8 cellular contexts compared by ENCODE assay signal in genomic region chr7:108016841-108017775, GRCh38. TPM values are rescaled to one million over a fixed set of nuclear protein-coding genes. Genes with fewer than 3 reads are reported as not detected.
DNase-seq lines count a peak whose midpoint lies in the region; ATAC-seq, FAIRE-seq and TF ChIP-seq lines count a peak whose summit lies in the region.

No MANE protein-coding gene starts in this region.

- no peak overlapping the region for H3K4me3 Mint-ChIP-seq in activated T-helper 2 cell treated with anti-CD3 and anti-CD28 coated beads, Interferon-gamma antibody, Interleukin-2, Interleukin-4, amounts not matched to agents 10 μg/mL and 5 μg/mL and 100 μg/mL, durations not matched to agents 14 hours and 24 hours and 36 hours (ENCODE audit: low read depth)

- no peak overlapping the region for H3K4me3 ChIP-seq in HEK293 (ENCODE audit: low read depth, low read length)

- ATAC-seq in GM19467 (IDR thresholded peaks at IDR 0.05; ENCODE audit: unreplicated experiment) = no peak

- intact Hi-C loops in activated T-helper 2 cell treated with anti-CD3 and anti-CD28 coated beads, Interferon-gamma antibody, Interleukin-2, Interleukin-4, amounts not matched to agents 10 μg/mL and 5 μg/mL and 100 μg/mL, durations not matched to agents 14 hours and 24 hours and 36 hours (cut with micrococcal nuclease) = no loop called here

- no peaks in the 10 kb centered on the region for H3K4me1 Mint-ChIP-seq in activated T-helper 2 cell treated with anti-CD3 and anti-CD28 coated beads, Interferon-gamma antibody, Interleukin-2, Interleukin-4, amounts not matched to agents 10 μg/mL and 5 μg/mL and 100 μg/mL, durations not matched to agents 14 hours and 24 hours and 36 hours (ENCODE audit: low read depth)

- H3K27me3 Mint-ChIP-seq in activated T-helper 2 cell treated with anti-CD3 and anti-CD28 coated beads, Interferon-gamma antibody, Interleukin-2, Interleukin-4, amounts not matched to agents 10 μg/mL and 5 μg/mL and 100 μg/mL, durations not matched to agents 14 hours and 24 hours and 36 hours (ENCODE audit: low read depth) = peaks cover 16% of the 10 kb centered on the region

- no peaks in the 10 kb centered on the region for H3K36me3 Mint-ChIP-seq in activated T-helper 2 cell treated with anti-CD3 and anti-CD28 coated beads, Interferon-gamma antibody, Interleukin-2, Interleukin-4, amounts not matched to agents 10 μg/mL and 5 μg/mL and 100 μg/mL, durations not matched to agents 14 hours and 24 hours and 36 hours (ENCODE audit: low read depth)

- no peaks in the 10 kb centered on the region for H3K36me3 ChIP-seq in HEK293 (ENCODE audit: control insufficient read depth in 2 of 2, insufficient read depth in 1 of 2, low read length in 2 of 2)

- H3K27ac ChIP-seq in HEK293 (ENCODE audit: extremely low read depth, low read depth, low read length) = peak overlapping the region; percentile 47

- no peaks in the 10 kb centered on the region for H3K9me3 ChIP-seq in HEK293 (ENCODE audit: control insufficient read depth, insufficient read depth, low read depth, low read length)

- no peak for FAIRE-seq in urothelium cell line (lab: Jason Lieb, UNC)
- no peak for FAIRE-seq in frontal cortex (lab: Jason Lieb, UNC)

- DNase-seq in D341Med (ENCODE audit: low spot score) (peak; percentile 54), RKO (ENCODE audit: low spot score) (peak; percentile 82), glomerular visceral epithelial cell (ENCODE audit: extremely low spot score) (peak; percentile 58), urothelium cell line (ENCODE audit: low spot score) (peak; percentile 61), frontal cortex (ENCODE audit: low spot score in 2 of 2) (no peak)
- DNase-seq in activated T-helper 2 cell treated with anti-CD3 and anti-CD28 coated beads, Interferon-gamma antibody, Interleukin-2, Interleukin-4, amounts not matched to agents 10 μg/mL and 5 μg/mL and 100 μg/mL, durations not matched to agents 14 hours and 24 hours and 36 hours (ENCODE audit: low spot score) = no peak

- CTCF ChIA-PET in HEK293 (lab: Yijun Ruan, JAX) = interaction anchor here (0.6 to 2.0 kb wide), 18 partner anchors 10 to 554 kb away, joined by 3 to 10 read pairs (median 4); no protein-coding TSS in a partner anchor

- no peaks in the 10 kb centered on the region for H3K9me3 Mint-ChIP-seq in activated T-helper 2 cell treated with anti-CD3 and anti-CD28 coated beads, Interferon-gamma antibody, Interleukin-2, Interleukin-4, amounts not matched to agents 10 μg/mL and 5 μg/mL and 100 μg/mL, durations not matched to agents 14 hours and 24 hours and 36 hours

- H3K4me1 ChIP-seq in HEK293 (ENCODE audit: control insufficient read depth, insufficient read depth, low read length) = peaks cover 24% of the 10 kb centered on the region

- POLR2A ChIA-PET in HEK293 (lab: Yijun Ruan, JAX) = interaction anchor here (1.0 to 3.8 kb wide), 2 partner anchors 12 to 15 kb away, joined by 4 to 18 read pairs; partner anchors contain the start of gene LAMB1

- no peak for TF ChIP-seq CTCF in HEK293 (tag by site-specific recombination; IDR thresholded peaks at IDR 0.05)

- H3K27ac Mint-ChIP-seq in activated T-helper 2 cell treated with anti-CD3 and anti-CD28 coated beads, Interferon-gamma antibody, Interleukin-2, Interleukin-4, amounts not matched to agents 10 μg/mL and 5 μg/mL and 100 μg/mL, durations not matched to agents 14 hours and 24 hours and 36 hours = no peak overlapping the region

TF ChIP-seq in HEK293, 187 proteins besides CTCF, POLR2A, EP300 and RAD21 (continues in another document):
- TF ChIP-seq SP3 (tag by site-specific recombination; IDR thresholded peaks at IDR 0.05) = no peak
- no peak for TF ChIP-seq ZNF530 (tag by site-specific recombination; IDR thresholded peaks at IDR 0.05; ENCODE audit: low read depth)
- no peak for TF ChIP-seq ZNF239 (tag by site-specific recombination; IDR thresholded peaks at IDR 0.05)
- TF ChIP-seq ZNF529 (tag by site-specific recombination; IDR thresholded peaks at IDR 0.05; ENCODE audit: insufficient replicate concordance) = no peak
- TF ChIP-seq ZNF548 (tag by site-specific recombination; IDR thresholded peaks at IDR 0.05) = no peak
- TF ChIP-seq ELK4 (IDR thresholded peaks at IDR 0.05; ENCODE audit: borderline replicate concordance, low read depth, low read length) = no peak
- TF ChIP-seq SP7 (tag by site-specific recombination; IDR thresholded peaks at IDR 0.05) = peak; percentile 60; the same call in 1 of the 2 replicates
- TF ChIP-seq ZNF311 (tag by site-specific recombination; IDR thresholded peaks at IDR 0.05; ENCODE audit: borderline replicate concordance) = no peak
- no peak for TF ChIP-seq ZNF785 (tag by site-specific recombination; IDR thresholded peaks at IDR 0.05)
- no peak for TF ChIP-seq ZNF449 (tag by site-specific recombination; IDR thresholded peaks at IDR 0.05)
- TF ChIP-seq INSM2 (tag by site-specific recombination; IDR thresholded peaks at IDR 0.05) = no peak
- no peak for TF ChIP-seq ZNF629 (tag by site-specific recombination; IDR thresholded peaks at IDR 0.05)
- TF ChIP-seq ZNF776 (tag by site-specific recombination; IDR thresholded peaks at IDR 0.05; ENCODE audit: borderline replicate concordance) = no peak
- TF ChIP-seq, protein P1, sequence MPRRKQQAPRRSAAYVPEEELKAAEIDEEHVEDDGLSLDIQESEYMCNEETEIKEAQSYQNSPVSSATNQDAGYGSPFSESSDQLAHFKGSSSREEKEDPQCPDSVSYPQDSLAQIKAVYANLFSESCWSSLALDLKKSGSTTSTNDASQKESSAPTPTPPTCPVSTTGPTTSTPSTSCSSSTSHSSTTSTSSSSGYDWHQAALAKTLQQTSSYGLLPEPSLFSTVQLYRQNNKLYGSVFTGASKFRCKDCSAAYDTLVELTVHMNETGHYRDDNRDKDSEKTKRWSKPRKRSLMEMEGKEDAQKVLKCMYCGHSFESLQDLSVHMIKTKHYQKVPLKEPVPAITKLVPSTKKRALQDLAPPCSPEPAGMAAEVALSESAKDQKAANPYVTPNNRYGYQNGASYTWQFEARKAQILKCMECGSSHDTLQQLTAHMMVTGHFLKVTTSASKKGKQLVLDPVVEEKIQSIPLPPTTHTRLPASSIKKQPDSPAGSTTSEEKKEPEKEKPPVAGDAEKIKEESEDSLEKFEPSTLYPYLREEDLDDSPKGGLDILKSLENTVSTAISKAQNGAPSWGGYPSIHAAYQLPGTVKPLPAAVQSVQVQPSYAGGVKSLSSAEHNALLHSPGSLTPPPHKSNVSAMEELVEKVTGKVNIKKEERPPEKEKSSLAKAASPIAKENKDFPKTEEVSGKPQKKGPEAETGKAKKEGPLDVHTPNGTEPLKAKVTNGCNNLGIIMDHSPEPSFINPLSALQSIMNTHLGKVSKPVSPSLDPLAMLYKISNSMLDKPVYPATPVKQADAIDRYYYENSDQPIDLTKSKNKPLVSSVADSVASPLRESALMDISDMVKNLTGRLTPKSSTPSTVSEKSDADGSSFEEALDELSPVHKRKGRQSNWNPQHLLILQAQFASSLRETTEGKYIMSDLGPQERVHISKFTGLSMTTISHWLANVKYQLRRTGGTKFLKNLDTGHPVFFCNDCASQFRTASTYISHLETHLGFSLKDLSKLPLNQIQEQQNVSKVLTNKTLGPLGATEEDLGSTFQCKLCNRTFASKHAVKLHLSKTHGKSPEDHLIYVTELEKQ (tag by site-specific recombination; IDR thresholded peaks at IDR 0.05; ENCODE audit: borderline replicate concordance) = no peak
- TF ChIP-seq OVOL3 (tag by site-specific recombination; IDR thresholded peaks at IDR 0.05) = no peak

RNA-seq across cellular contexts. Expression of gene LAMB1, which starts 14.1 kb away (rescaled TPM):
- 30.2 TPM for total RNA-seq in frontal cortex
- total RNA-seq in activated T-helper 2 cell treated with anti-CD3 and anti-CD28 coated beads, Interferon-gamma antibody, Interleukin-2, Interleukin-4, amounts not matched to agents 10 μg/mL and 5 μg/mL and 100 μg/mL, durations not matched to agents 14 hours and 24 hours and 36 hours = 0.34 and 0.41 TPM in 2 replicates

Comparison
In these comparisons a context has a peak if more than half of its experiments do, and no peak if none do; other contexts are left out.
1. DNase-seq: peak in D341Med (single experiment), RKO (single experiment), glomerular visceral epithelial cell (single experiment) and urothelium cell line (single experiment); none in frontal cortex (0 of 2) and activated T-helper 2 cell treated with anti-CD3 and anti-CD28 coated beads, Interferon-gamma antibody, Interleukin-2, Interleukin-4, amounts not matched to agents 10 μg/mL and 5 μg/mL and 100 μg/mL, durations not matched to agents 14 hours and 24 hours and 36 hours (single experiment).
2. RNA of gene LAMB1, which starts 14.1 kb away (total RNA-seq): 30.2 TPM in frontal cortex (single experiment); 0.34 to 0.41 TPM in activated T-helper 2 cell treated with anti-CD3 and anti-CD28 coated beads, Interferon-gamma antibody, Interleukin-2, Interleukin-4, amounts not matched to agents 10 μg/mL and 5 μg/mL and 100 μg/mL, durations not matched to agents 14 hours and 24 hours and 36 hours; every median in the first group is over 10 times any median in the second.